10 cellular contexts compared by ENCODE assay signal in the genomic region with DNA sequence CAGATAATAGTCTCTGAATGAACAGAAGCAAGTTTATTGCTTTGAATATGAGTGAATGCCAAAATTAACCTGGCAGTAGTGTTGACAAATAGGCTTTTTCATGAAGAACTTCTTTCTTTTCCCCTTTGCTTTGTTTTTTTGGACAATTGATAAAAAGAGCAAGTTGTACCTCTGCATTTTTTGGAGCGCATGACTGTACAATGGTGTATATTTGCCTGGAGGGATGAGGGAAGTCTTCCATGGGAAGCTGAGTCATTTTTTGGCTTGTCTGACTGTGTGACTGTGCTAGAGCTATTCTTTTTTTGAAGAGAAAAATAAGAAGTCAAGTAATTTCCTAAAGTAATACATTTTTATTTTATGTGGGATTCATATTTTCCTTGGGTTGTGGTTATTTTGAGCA.
DNase-seq lines count a peak whose midpoint lies in the region; ATAC-seq and TF ChIP-seq lines count a peak whose summit lies in the region.
"Had no signal": no experiment of that assay in that cellular context is flagged by ENCODE, and none has a peak within 500 bp of the region (broad histone marks: within the 10 kb centered on the region; RNA-seq: fewer than 3 reads in every experiment).

No MANE protein-coding gene starts in this region.

- intact Hi-C loops in mammary epithelial cell (cut with micrococcal nuclease) (no loop called here), lower lobe of right lung (cut with DNase I) (no loop called here), uterus (cut with DNase I; ENCODE audit: low total_unique reads) (no loop called here)
- intact Hi-C loops in activated CD4-positive, alpha-beta memory T cell treated with anti-CD3 and anti-CD28 coated beads for 36 hours (cut with micrococcal nuclease): no loop called here

- peaks cover 29% of the 10 kb centered on the region for H3K36me3 Mint-ChIP-seq in activated CD8-positive, alpha-beta memory T cell treated with anti-CD3 and anti-CD28 coated beads, Interleukin-2, amount 10 ng/mL, durations not matched to agents 7 days and 5 days
- peaks cover 25% of the 10 kb centered on the region for H3K36me3 Mint-ChIP-seq in activated CD4-positive, alpha-beta memory T cell treated with anti-CD3 and anti-CD28 coated beads for 36 hours

- in situ Hi-C loops in mammary epithelial cell (cut with MboI; ENCODE audit: low sequenced_read_pairs in 2 of 2): no loop called here

- H3K27ac ChIP-seq in mammary epithelial cell (ENCODE audit: insufficient read depth, low read depth, low read length) (peak overlapping the region; percentile 71), lower lobe of right lung (peak overlapping the region; percentile 25), uterus (peak overlapping the region; percentile 63 to 85)

- CTCF ChIA-PET in activated CD8-positive, alpha-beta memory T cell treated with anti-CD3 and anti-CD28 coated beads, Interleukin-2, amount 10 ng/mL, durations not matched to agents 7 days and 5 days (lab: Charles Lee): interaction anchor here (0.9 to 1.6 kb wide), 4 partner anchors 9 to 311 kb away, joined by 3 to 4 read pairs (median 3); no protein-coding TSS in a partner anchor
- CTCF ChIA-PET in mammary epithelial cell (lab: Charles Lee; ENCODE audit: low non-redundant PET): no interaction called here
- CTCF ChIA-PET in activated CD4-positive, alpha-beta memory T cell treated with anti-CD3 and anti-CD28 coated beads for 36 hours (lab: Charles Lee): interaction anchor here (1.2 to 1.6 kb wide), 3 partner anchors 18 to 116 kb away, joined by 3 to 4 read pairs (median 3); no protein-coding TSS in a partner anchor

- H3K4me2 ChIP-seq in mammary epithelial cell (ENCODE audit: insufficient read depth, low read depth, low read length): peak overlapping the region; percentile 59

- no peaks in the 10 kb centered on the region for H3K9me3 Mint-ChIP-seq in activated CD8-positive, alpha-beta memory T cell treated with anti-CD3 and anti-CD28 coated beads, Interleukin-2, amount 10 ng/mL, durations not matched to agents 7 days and 5 days (ENCODE audit: low read depth)
- H3K9me3 Mint-ChIP-seq in activated CD4-positive, alpha-beta memory T cell treated with anti-CD3 and anti-CD28 coated beads for 36 hours: no peaks in the 10 kb centered on the region
- H3K9me3 Mint-ChIP-seq: central memory CD8-positive, alpha-beta T cell had no signal

- H3K36me3 ChIP-seq in mammary epithelial cell (ENCODE audit: insufficient read depth, low read length): peaks cover 4% of the 10 kb centered on the region
- peaks cover 43% of the 10 kb centered on the region for H3K36me3 ChIP-seq in lower lobe of right lung
- H3K36me3 ChIP-seq in uterus: no peaks in the 10 kb centered on the region

- peaks cover 30% of the 10 kb centered on the region for H3K79me2 ChIP-seq in mammary epithelial cell (ENCODE audit: insufficient read depth, low read length)

- H3K9ac ChIP-seq in mammary epithelial cell (ENCODE audit: insufficient read depth, low read length): no peak overlapping the region

- peaks cover 41% of the 10 kb centered on the region for H3K4me1 Mint-ChIP-seq in activated CD8-positive, alpha-beta memory T cell treated with anti-CD3 and anti-CD28 coated beads, Interleukin-2, amount 10 ng/mL, durations not matched to agents 7 days and 5 days
- peaks cover 27% of the 10 kb centered on the region for H3K4me1 Mint-ChIP-seq in activated CD4-positive, alpha-beta memory T cell treated with anti-CD3 and anti-CD28 coated beads for 36 hours (ENCODE audit: low read depth)

- dilution Hi-C loops in mammary epithelial cell (cut with HindIII; ENCODE audit: low sequenced_read_pairs): no loop called here

- H3K27me3 ChIP-seq in mammary epithelial cell (ENCODE audit: insufficient read depth, low read length): no peaks in the 10 kb centered on the region
- H3K27me3 ChIP-seq in lower lobe of right lung (ENCODE audit: low read depth): no peaks in the 10 kb centered on the region
- H3K27me3 ChIP-seq in uterus: no peaks in the 10 kb centered on the region

- no peak for ATAC-seq in activated CD8-positive, alpha-beta memory T cell treated with anti-CD3 and anti-CD28 coated beads, Interleukin-2, amount 10 ng/mL, durations not matched to agents 7 days and 5 days
- peak in 1 of 2 donors; percentile 77 for ATAC-seq in lower lobe of right lung
- no peak for ATAC-seq in GM18867 (IDR thresholded peaks at IDR 0.05; ENCODE audit: unreplicated experiment)

- no peaks in the 10 kb centered on the region for H4K20me1 ChIP-seq in mammary epithelial cell (ENCODE audit: insufficient read depth, low read length)

- BruUV-seq in mammary epithelial cell (replicated peaks; lab: Mats Ljungman, UMichigan): no TSS peak

- no peak for DNase-seq in activated CD8-positive, alpha-beta memory T cell treated with anti-CD3 and anti-CD28 coated beads, Interleukin-2, amount 10 ng/mL, durations not matched to agents 7 days and 5 days
- no peak for DNase-seq in activated CD8-positive, alpha-beta memory T cell treated with anti-CD3 and anti-CD28 coated beads, Interleukin-2, amount 50 U/mL, for 48 hours
- DNase-seq in mammary epithelial cell: peak; percentile 89
- no peak for DNase-seq in lower lobe of right lung
- DNase-seq in uterus: peak in 1 of 2 donors; percentile 61
- no peak for DNase-seq in activated CD4-positive, alpha-beta memory T cell treated with anti-CD3 and anti-CD28 coated beads for 36 hours
- DNase-seq in NCI-H1930 (lab: John Stamatoyannopoulos, UW): no peak
- DNase-seq: NCI-H1694 treated with DMSO at 0.1 percent for 48 hours had no signal

- H3K4me1 ChIP-seq in mammary epithelial cell (ENCODE audit: insufficient read depth, low read length) (peaks cover 36% of the 10 kb centered on the region), lower lobe of right lung (peaks cover 34% of the 10 kb centered on the region), uterus (peaks cover 4% of the 10 kb centered on the region in 2 donors)

- no peak overlapping the region for H3K4me3 Mint-ChIP-seq in activated CD8-positive, alpha-beta memory T cell treated with anti-CD3 and anti-CD28 coated beads, Interleukin-2, amount 10 ng/mL, durations not matched to agents 7 days and 5 days
- H3K4me3 Mint-ChIP-seq in activated CD4-positive, alpha-beta memory T cell treated with anti-CD3 and anti-CD28 coated beads for 36 hours: no peak overlapping the region
- H3K4me3 Mint-ChIP-seq: central memory CD8-positive, alpha-beta T cell had no signal

- 0% methylated on average over 1 of the region's 1 CpG for WGBS in mammary epithelial cell (ENCODE audit: low coverage, missing lambda C conversion rate)

- POLR2A ChIA-PET in activated CD4-positive, alpha-beta memory T cell treated with anti-CD3 and anti-CD28 coated beads for 36 hours (lab: Charles Lee): interaction anchor here (0.9 to 1.2 kb wide), 3 partner anchors 11 to 26 kb away, joined by 3 to 4 read pairs (median 3); no protein-coding TSS in a partner anchor

- H3K9me3 ChIP-seq in mammary epithelial cell (replicated peaks; ENCODE audit: insufficient read depth, low read length) (no peaks in the 10 kb centered on the region), lower lobe of right lung (no peaks in the 10 kb centered on the region), uterus (no peaks in the 10 kb centered on the region)

- TF ChIP-seq CTCF in mammary epithelial cell (conservative IDR thresholded peaks at IDR 0.05 in 1 of 2, IDR thresholded peaks at IDR 0.05 in 1 of 2; ENCODE audit: extremely low read depth in 1 of 2, insufficient read depth in 1 of 2, low read depth in 1 of 2, low read length in 2 of 2) (no peak), lower lobe of right lung (IDR thresholded peaks at IDR 0.05) (no peak), uterus (IDR thresholded peaks at IDR 0.05) (no peak)

- no peak for TF ChIP-seq POLR2A in uterus (IDR thresholded peaks at IDR 0.05)

- no peak overlapping the region for H2AFZ ChIP-seq in mammary epithelial cell (ENCODE audit: low read depth, low read length)

- peak overlapping the region; percentile 76 for H3K27ac Mint-ChIP-seq in activated CD8-positive, alpha-beta memory T cell treated with anti-CD3 and anti-CD28 coated beads, Interleukin-2, amount 10 ng/mL, durations not matched to agents 7 days and 5 days
- H3K27ac Mint-ChIP-seq in activated CD4-positive, alpha-beta memory T cell treated with anti-CD3 and anti-CD28 coated beads for 36 hours: no peak overlapping the region

- no peaks in the 10 kb centered on the region for H3K27me3 Mint-ChIP-seq in activated CD8-positive, alpha-beta memory T cell treated with anti-CD3 and anti-CD28 coated beads, Interleukin-2, amount 10 ng/mL, durations not matched to agents 7 days and 5 days
- no peaks in the 10 kb centered on the region for H3K27me3 Mint-ChIP-seq in activated CD4-positive, alpha-beta memory T cell treated with anti-CD3 and anti-CD28 coated beads for 36 hours
- H3K27me3 Mint-ChIP-seq: central memory CD8-positive, alpha-beta T cell had no signal

- H3K4me3 ChIP-seq in mammary epithelial cell (replicated peaks in 1 of 3; ENCODE audit: insufficient read depth in 1 of 3, low read depth in 2 of 3, low read length in 3 of 3) (no peak overlapping the region), lower lobe of right lung (no peak overlapping the region), uterus (no peak overlapping the region)
